ENCODE assay signal across 14 cellular contexts in genomic region chr21:39863111-39863510, GRCh38. TPM values are rescaled to one million over a fixed set of nuclear protein-coding genes. Genes with fewer than 3 reads are reported as not detected.
DNase-seq lines count a peak whose midpoint lies in the region; ATAC-seq and TF ChIP-seq lines count a peak whose summit lies in the region.
"Had no signal": no experiment of that assay in that cellular context is flagged by ENCODE, and none has a peak within 500 bp of the region (broad histone marks: within the 10 kb centered on the region; RNA-seq: fewer than 3 reads in every experiment).

No MANE protein-coding gene starts in this region.

- POLR2A ChIA-PET in activated CD4-positive, alpha-beta memory T cell treated with anti-CD3 and anti-CD28 coated beads, Interleukin-2, amount 10 ng/mL, durations not matched to agents 7 days and 5 days (lab: Charles Lee): no interaction called here

- peak overlapping the region in 2 of 3 experiments; percentile 77 to 84 for H3K27ac Mint-ChIP-seq in nephron
- H3K27ac Mint-ChIP-seq in activated CD4-positive, alpha-beta memory T cell treated with anti-CD3 and anti-CD28 coated beads, Interleukin-2, amount 10 ng/mL, durations not matched to agents 7 days and 5 days: no peak overlapping the region
- H3K27ac Mint-ChIP-seq in HFFc6: no peak overlapping the region
- H3K27ac Mint-ChIP-seq: activated CD4-positive, alpha-beta memory T cell treated with anti-CD3 and anti-CD28 coated beads for 36 hours; T-cell had no signal

- H3K9me3 ChIP-seq in heart right ventricle: no peaks in the 10 kb centered on the region
- H3K9me3 ChIP-seq: left ventricle myocardium inferior had no signal

- CTCF ChIA-PET in activated CD4-positive, alpha-beta memory T cell treated with anti-CD3 and anti-CD28 coated beads, Interleukin-2, amount 10 ng/mL, durations not matched to agents 7 days and 5 days (lab: Charles Lee): no interaction called here

- H3K4me1 Mint-ChIP-seq in nephron: peaks cover 14% of the 10 kb centered on the region
- no peaks in the 10 kb centered on the region for H3K4me1 Mint-ChIP-seq in activated CD4-positive, alpha-beta memory T cell treated with anti-CD3 and anti-CD28 coated beads, Interleukin-2, amount 10 ng/mL, durations not matched to agents 7 days and 5 days
- H3K4me1 Mint-ChIP-seq in HFFc6 (ENCODE audit: low read depth): no peaks in the 10 kb centered on the region

- peaks cover 4% of the 10 kb centered on the region for H3K9me3 Mint-ChIP-seq in nephron
- H3K9me3 Mint-ChIP-seq in activated CD4-positive, alpha-beta memory T cell treated with anti-CD3 and anti-CD28 coated beads, Interleukin-2, amount 10 ng/mL, durations not matched to agents 7 days and 5 days: peaks cover 8% of the 10 kb centered on the region
- H3K9me3 Mint-ChIP-seq in HFFc6: peaks cover 19% of the 10 kb centered on the region
- H3K9me3 Mint-ChIP-seq: activated CD4-positive, alpha-beta memory T cell treated with anti-CD3 and anti-CD28 coated beads for 36 hours had no signal

- no peak for ATAC-seq in heart right ventricle
- ATAC-seq in HG03439 (IDR thresholded peaks at IDR 0.05; ENCODE audit: unreplicated experiment): no peak
- ATAC-seq: activated naive CD4-positive, alpha-beta T cell treated with anti-CD3 and anti-CD28 coated beads, Interleukin-2, amount 50 U/mL, for 72 hours; T-cell had no signal

- intact Hi-C loops in heart right ventricle (cut with DNase I): loop anchor here in 2 of 10 donors (10.0 kb wide), 2 partner anchors 52 to 262 kb away; no protein-coding TSS in a partner anchor

- DNase-seq in HT-29 (ENCODE audit: low spot score) (peak; percentile 41), NCI-H2107 (lab: John Stamatoyannopoulos, UW) (peak; percentile 72), SW480 (ENCODE audit: low spot score) (peak; percentile 88), HFFc6 (no peak), heart right ventricle (no peak)
- no peak for DNase-seq in activated CD4-positive, alpha-beta memory T cell treated with anti-CD3 and anti-CD28 coated beads, Interleukin-2, amount 10 ng/mL, durations not matched to agents 7 days and 5 days
- DNase-seq: activated CD4-positive, alpha-beta memory T cell treated with anti-CD3 and anti-CD28 coated beads for 36 hours; IMR-90; left ventricle myocardium inferior; stimulated activated CD4-positive, alpha-beta T cell treated with anti-CD3 and anti-CD28 coated beads, Interleukin-15, amount 100 ng/mL, for 24 hours; T-cell had no signal

- peaks cover 30% of the 10 kb centered on the region for H3K27me3 Mint-ChIP-seq in nephron (ENCODE audit: low read depth)
- no peaks in the 10 kb centered on the region for H3K27me3 Mint-ChIP-seq in activated CD4-positive, alpha-beta memory T cell treated with anti-CD3 and anti-CD28 coated beads, Interleukin-2, amount 10 ng/mL, durations not matched to agents 7 days and 5 days
- peaks cover 7% of the 10 kb centered on the region for H3K27me3 Mint-ChIP-seq in HFFc6 (ENCODE audit: insufficient read depth)
- H3K27me3 Mint-ChIP-seq: activated CD4-positive, alpha-beta memory T cell treated with anti-CD3 and anti-CD28 coated beads for 36 hours had no signal

- no peak overlapping the region for H3K27ac ChIP-seq in heart right ventricle
- H3K27ac ChIP-seq: left ventricle myocardium inferior had no signal

- 54% methylated on average over 4 of the region's 4 CpGs for WGBS in heart right ventricle, 2 donors

- TF ChIP-seq CTCF in nephron (IDR thresholded peaks at IDR 0.05; ENCODE audit: unreplicated experiment in 3 of 3): no peak
- no peak for TF ChIP-seq CTCF in HFFc6 (IDR thresholded peaks at IDR 0.05)
- no peak for TF ChIP-seq CTCF in heart right ventricle (IDR thresholded peaks at IDR 0.05)

- H3K4me1 ChIP-seq in heart right ventricle: no peaks in the 10 kb centered on the region
- H3K4me1 ChIP-seq: left ventricle myocardium inferior had no signal

- H3K4me3 Mint-ChIP-seq in nephron: no peak overlapping the region
- H3K4me3 Mint-ChIP-seq in activated CD4-positive, alpha-beta memory T cell treated with anti-CD3 and anti-CD28 coated beads, Interleukin-2, amount 10 ng/mL, durations not matched to agents 7 days and 5 days: no peak overlapping the region
- no peak overlapping the region for H3K4me3 Mint-ChIP-seq in HFFc6
- H3K4me3 Mint-ChIP-seq: activated CD4-positive, alpha-beta memory T cell treated with anti-CD3 and anti-CD28 coated beads for 36 hours; T-cell had no signal

- H3K36me3 Mint-ChIP-seq in nephron (ENCODE audit: low read depth): no peaks in the 10 kb centered on the region
- no peaks in the 10 kb centered on the region for H3K36me3 Mint-ChIP-seq in activated CD4-positive, alpha-beta memory T cell treated with anti-CD3 and anti-CD28 coated beads, Interleukin-2, amount 10 ng/mL, durations not matched to agents 7 days and 5 days (ENCODE audit: low read depth)
- H3K36me3 Mint-ChIP-seq in HFFc6 (ENCODE audit: low read depth): no peaks in the 10 kb centered on the region
- H3K36me3 Mint-ChIP-seq: activated CD4-positive, alpha-beta memory T cell treated with anti-CD3 and anti-CD28 coated beads for 36 hours; activated naive CD4-positive, alpha-beta T cell treated with anti-CD3 and anti-CD28 coated beads, Interleukin-2, amount 50 U/mL, for 72 hours; T-cell had no signal

- H3K36me3 ChIP-seq in heart right ventricle: no peaks in the 10 kb centered on the region
- H3K36me3 ChIP-seq: left ventricle myocardium inferior had no signal

- peaks cover 0 to 23% (median 0%) of the 10 kb centered on the region in 7 donors for H3K27me3 ChIP-seq in heart right ventricle

- no peak overlapping the region for H3K4me3 ChIP-seq in heart right ventricle
- H3K4me3 ChIP-seq: left ventricle myocardium inferior had no signal

RNA-seq across cellular contexts. Expression of gene PCP4, which starts 4.1 kb away (rescaled TPM):
- total RNA-seq in HT-29 (2014; rRNA removed; shearing (Covaris generic)): not detected in 2 replicates
- total RNA-seq in activated CD4-positive, alpha-beta memory T cell treated with anti-CD3 and anti-CD28 coated beads, Interleukin-2, amount 10 ng/mL, durations not matched to agents 7 days and 5 days: not detected
- not detected for total RNA-seq in HFFc6 (2021; fragmentation: NEBNext Ultra II Directional; extraction: Animal tissue kit (Norgen Biotek cat#: 25700))
- 1 to 10 TPM; 2.7 to 6.6 (median 3.6) TPM for total RNA-seq in heart right ventricle
- polyA plus RNA-seq in heart right ventricle: 1 to 10 TPM; 1.0 to 6.9 TPM
- total RNA-seq: activated CD4-positive, alpha-beta memory T cell treated with anti-CD3 and anti-CD28 coated beads for 36 hours; activated naive CD4-positive, alpha-beta T cell treated with anti-CD3 and anti-CD28 coated beads, Interleukin-2, amount 50 U/mL, for 72 hours; IMR-90; T-cell had no signal
- polyA plus RNA-seq: IMR-90 had no signal

Comparison
In these comparisons a context has a peak if more than half of its experiments do, and no peak if none do; other contexts are left out.
1. DNase-seq: peak in HT-29 (single experiment), NCI-H2107 (single experiment) and SW480 (single experiment); none in activated CD4-positive, alpha-beta memory T cell treated with anti-CD3 and anti-CD28 coated beads, Interleukin-2, amount 10 ng/mL, durations not matched to agents 7 days and 5 days (single experiment), HFFc6 (single experiment) and heart right ventricle (0 of 2).
2. H3K27ac Mint-ChIP-seq: peak in nephron (2 of 3); none in activated CD4-positive, alpha-beta memory T cell treated with anti-CD3 and anti-CD28 coated beads, Interleukin-2, amount 10 ng/mL, durations not matched to agents 7 days and 5 days (single experiment) and HFFc6 (single experiment).